8 cellular contexts compared by ENCODE assay signal in the genomic region with DNA sequence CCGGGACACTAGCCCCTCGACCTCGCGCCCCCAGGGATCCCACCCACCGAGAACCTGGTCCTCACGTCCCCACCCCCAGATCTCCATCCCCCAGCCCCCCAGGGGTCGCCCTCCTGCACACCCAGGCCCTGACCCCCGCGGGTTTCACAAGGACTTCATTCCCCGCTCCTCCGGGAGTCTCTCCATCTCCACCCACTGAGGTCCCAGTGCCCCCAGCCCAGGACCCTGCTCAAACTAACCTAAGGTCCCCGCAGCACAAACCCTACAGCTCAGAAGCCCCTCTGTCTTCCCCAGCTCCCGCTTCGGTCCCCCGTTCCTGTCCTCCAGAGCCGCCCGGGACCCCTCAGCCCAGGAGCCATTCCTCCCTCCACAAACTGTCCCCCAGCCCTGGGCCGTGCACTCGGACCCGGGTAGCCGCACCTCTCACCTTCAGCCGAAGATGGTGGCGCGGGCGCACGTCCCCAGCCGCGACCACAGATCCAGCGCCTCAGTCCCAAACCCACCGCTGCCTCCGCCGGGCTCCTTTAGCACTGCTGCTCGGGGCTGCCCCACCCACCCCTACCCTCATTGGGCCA. TPM values are rescaled to one million over a fixed set of nuclear protein-coding genes. Genes with fewer than 3 reads are reported as not detected.
DNase-seq lines count a peak whose midpoint lies in the region; ATAC-seq and TF ChIP-seq lines count a peak whose summit lies in the region.

TSS of gene MYH10 (minus strand) at position 499 of the 575 bp plus-strand sequence. CDS start 7,479 bp downstream, outside the sequence.

- POLR2A ChIA-PET in Caco-2 (lab: Charles Lee), result interaction anchor here (0.9 to 1.0 kb wide), 4 partner anchors 58 to 247 kb away, joined by 3 to 5 read pairs (median 4); no protein-coding TSS in a partner anchor
- POLR2A ChIA-PET in OCI-LY7 (lab: Charles Lee), result interaction anchor here (0.6 to 1.0 kb wide), 2 partner anchors 194 to 228 kb away, joined by 4 to 8 read pairs; no protein-coding TSS in a partner anchor

- H3K27me3 Mint-ChIP-seq in Caco-2 (ENCODE audit: insufficient read depth, unreplicated experiment) (no peaks in the 10 kb centered on the region), endothelial cell (ENCODE audit: unreplicated experiment) (peaks cover 10% of the 10 kb centered on the region), naive B cell (peaks cover 36 to 55% (median 51%) of the 10 kb centered on the region in 3 donors)

- H4K20me1 ChIP-seq in OCI-LY7 (ENCODE audit: insufficient read depth, low read length), result peaks cover 7% of the 10 kb centered on the region; the same call in 1 of the 2 replicates

- TF ChIP-seq CTCF in Caco-2 (IDR thresholded peaks at IDR 0.05; ENCODE audit: insufficient read depth in 1 of 2, low read depth in 1 of 2, low read length in 1 of 2, severe bottlenecking in 1 of 2, unreplicated experiment in 1 of 2) (peak in 1 of 2 experiments; percentile 2), OCI-LY7 (conservative IDR thresholded peaks at IDR 0.05; ENCODE audit: low read length) (peak; percentile 39; the same call in 1 of the 2 replicates), endothelial cell (IDR thresholded peaks at IDR 0.05; ENCODE audit: unreplicated experiment) (no peak)

- H3K27ac ChIP-seq in OCI-LY7 (ENCODE audit: low read depth, low read length, poor library complexity, severe bottlenecking), result peak within 1 kb of the TSS; percentile 57

- H3K27me3 ChIP-seq in Caco-2 (replicated peaks; ENCODE audit: control insufficient read depth, insufficient read depth, low read length), result no peaks in the 10 kb centered on the region

- ATAC-seq in naive B cell (ENCODE audit: low read depth in 2 of 2), result no peak
- no peak for ATAC-seq in GM18517 (IDR thresholded peaks at IDR 0.05; ENCODE audit: unreplicated experiment)

- H3K4me3 ChIP-seq in Caco-2 (ENCODE audit: low read depth, low read length) (peak within 1 kb of the TSS; percentile 74), OCI-LY7 (ENCODE audit: low read depth, low read length, poor library complexity, severe bottlenecking) (peak within 1 kb of the TSS; percentile 98)

- H3K4me3 Mint-ChIP-seq in Caco-2 (ENCODE audit: unreplicated experiment) (peak within 1 kb of the TSS; percentile 93), endothelial cell (ENCODE audit: unreplicated experiment) (peak within 1 kb of the TSS; percentile 98), naive B cell (peak within 1 kb of the TSS; percentile 91 to 100 (median 99))

- peaks cover 23% of the 10 kb centered on the region; the same call in 1 of the 2 replicates for H3K79me2 ChIP-seq in OCI-LY7 (ENCODE audit: insufficient read depth, low read depth, low read length)

- H3K9me2 ChIP-seq in OCI-LY7 (ENCODE audit: insufficient read depth, low read length), result no peaks in the 10 kb centered on the region

- H3K36me3 ChIP-seq in Caco-2 (ENCODE audit: control insufficient read depth, insufficient read depth, low read length) (no peaks in the 10 kb centered on the region), OCI-LY7 (ENCODE audit: insufficient read depth, low read length) (no peaks in the 10 kb centered on the region)

- H3K9me3 Mint-ChIP-seq in Caco-2 (ENCODE audit: unreplicated experiment) (no peaks in the 10 kb centered on the region), endothelial cell (ENCODE audit: unreplicated experiment) (no peaks in the 10 kb centered on the region), naive B cell (peaks cover 0 to 1% (median 0%) of the 10 kb centered on the region in 7 donors)

- BruUV-seq in Caco-2 (replicated peaks; lab: Mats Ljungman, UMichigan), result no TSS peak
- BruUV-seq in OCI-LY7 (replicated peaks; lab: Mats Ljungman, UMichigan), result no TSS peak

- H3K36me3 Mint-ChIP-seq in Caco-2 (ENCODE audit: insufficient read depth, unreplicated experiment), result peaks cover 12% of the 10 kb centered on the region
- H3K36me3 Mint-ChIP-seq in endothelial cell (ENCODE audit: low read depth, unreplicated experiment), result peaks cover 5% of the 10 kb centered on the region
- H3K36me3 Mint-ChIP-seq in naive B cell, result peaks cover 0 to 6% of the 10 kb centered on the region in 2 donors

- intact Hi-C loops in Caco-2 (cut with micrococcal nuclease; ENCODE audit: unreplicated experiment), result loop anchor here (5.0 to 10.0 kb wide), 2 partner anchors 58 to 114 kb away; partner anchors contain the start of gene CCDC42
- intact Hi-C loops in OCI-LY7 (cut with micrococcal nuclease; ENCODE audit: unreplicated experiment), result loop anchor here (5.0 to 10.0 kb wide), 2 partner anchors 193 to 334 kb away; partner anchors contain the start of genes NDEL1 and PIK3R5

- H2AFZ ChIP-seq in OCI-LY7 (ENCODE audit: low read length), result peak within 1 kb of the TSS; percentile 98

- no peak for DNase-seq in Caco-2
- DNase-seq in OCI-LY7 (ENCODE audit: low spot score), result peak; percentile 18
- DNase-seq in endothelial cell (ENCODE audit: low spot score), result no peak
- no peak for DNase-seq in naive B cell
- no peak for DNase-seq in NCI-H2171 (lab: John Stamatoyannopoulos, UW)
- no peak for DNase-seq in stimulated activated CD4-positive, alpha-beta T cell treated with anti-CD3 and anti-CD28 coated beads, Interleukin-4, amount 100 ng/mL, for 24 hours
- DNase-seq in NCI-H510A (lab: John Stamatoyannopoulos, UW), result no peak

- H3K4me1 Mint-ChIP-seq in Caco-2 (ENCODE audit: low read depth, unreplicated experiment) (peaks cover 13% of the 10 kb centered on the region), endothelial cell (ENCODE audit: unreplicated experiment) (peaks cover 33% of the 10 kb centered on the region), naive B cell (peaks cover 12 to 18% (median 16%) of the 10 kb centered on the region in 3 donors)

- no peaks in the 10 kb centered on the region for H3K9me3 ChIP-seq in Caco-2
- H3K9me3 ChIP-seq in OCI-LY7 (ENCODE audit: low read length), result no peaks in the 10 kb centered on the region

- CTCF ChIA-PET in Caco-2 (lab: Charles Lee) (interaction anchor here (0.6 to 0.8 kb wide), 2 partner anchors 14 to 115 kb away, joined by 4 to 6 read pairs; no protein-coding TSS in a partner anchor), OCI-LY7 (lab: Charles Lee; ENCODE audit: unreplicated experiment) (interaction anchor here (1.0 kb wide), 2 partner anchors 11 to 255 kb away, joined by 3 read pairs; no protein-coding TSS in a partner anchor)

- H3K27ac Mint-ChIP-seq in Caco-2 (ENCODE audit: unreplicated experiment) (peak within 1 kb of the TSS; percentile 84), endothelial cell (ENCODE audit: unreplicated experiment) (peak within 1 kb of the TSS; percentile 94), naive B cell (peak within 1 kb of the TSS; percentile 58 to 91 (median 82))

- peak within 1 kb of the TSS; percentile 89 for H3K4me2 ChIP-seq in OCI-LY7 (ENCODE audit: low read length)

- no peaks in the 10 kb centered on the region; the same call in 1 of the 2 replicates for H3K4me1 ChIP-seq in Caco-2
- peaks cover 23% of the 10 kb centered on the region for H3K4me1 ChIP-seq in OCI-LY7 (ENCODE audit: insufficient read depth, low read length, poor library complexity, severe bottlenecking)

RNA-seq across cellular contexts. Expression of gene MYH10, which starts in this region (rescaled TPM):
- total RNA-seq in Caco-2 (2022) (64.3 and 74.0 TPM in 2 replicates), OCI-LY7 (2022) (50.6 and 60.4 TPM in 2 replicates), endothelial cell (ENCODE audit: unreplicated experiment) (429 TPM)
- total RNA-seq in OCI-LY7 (2014; rRNA removed; shearing (Covaris generic)), result 41.9 and 55.0 TPM in 2 replicates
- 1 to 10 TPM in 3 of 6 donors, under 1 TPM in 2, not detected in 1; 0.35 to 5.0 (median 1.9) TPM for polyA plus RNA-seq in naive B cell (ENCODE audit: low read depth in 6 of 6)
